In the genomic region with DNA sequence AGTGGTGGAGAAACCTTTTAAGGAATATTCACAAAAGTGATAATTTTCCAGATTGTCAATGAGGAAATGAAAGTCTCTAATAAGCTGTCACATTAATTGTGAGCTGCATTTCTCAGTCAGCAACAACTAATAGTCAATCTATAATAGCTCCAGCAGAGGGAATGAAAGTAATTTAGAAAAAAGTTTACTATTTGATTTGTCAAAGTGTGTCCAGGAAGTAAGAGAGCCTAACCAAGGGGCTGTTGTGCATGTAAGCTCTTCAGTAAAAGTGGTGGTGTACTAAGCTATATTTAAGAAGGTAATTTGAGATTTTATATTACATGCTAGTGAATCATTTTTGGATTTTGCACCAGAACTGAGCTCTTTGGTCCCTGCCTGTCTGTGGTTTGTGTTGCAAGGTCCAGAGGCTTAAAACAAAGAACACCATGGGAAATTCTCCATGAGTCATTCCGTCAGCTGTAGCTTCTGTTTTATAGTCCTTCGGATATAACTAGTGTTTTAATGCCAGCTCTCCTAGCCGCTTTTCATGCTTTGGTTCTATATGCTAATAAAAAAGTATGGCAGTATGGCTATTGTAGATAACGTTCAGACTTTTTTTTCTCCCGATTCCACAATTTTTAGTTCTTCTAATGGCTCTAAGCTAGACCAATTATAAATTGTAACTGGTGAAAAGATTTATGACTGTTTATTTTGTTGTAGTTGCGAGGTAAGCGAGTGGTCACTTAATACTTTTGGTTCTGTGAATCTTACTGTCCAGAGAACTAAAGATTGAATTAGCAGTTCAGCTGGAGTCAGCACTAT, we compare ENCODE assay signal across 9 cellular contexts.
DNase-seq lines count a peak whose midpoint lies in the region; ATAC-seq, FAIRE-seq and TF ChIP-seq lines count a peak whose summit lies in the region.
"Had no signal": no experiment of that assay in that cellular context is flagged by ENCODE, and none has a peak within 500 bp of the region (broad histone marks: within the 10 kb centered on the region; RNA-seq: fewer than 3 reads in every experiment).

No MANE protein-coding gene starts in this region.

- peak overlapping the region; percentile 36 for H3K4me3 ChIP-seq in A549
- no peak overlapping the region for H3K4me3 ChIP-seq in HUES48 (ENCODE audit: low read depth, low read length)
- H3K4me3 ChIP-seq in astrocyte of the cerebellum (ENCODE audit: low read depth, low read length): peak overlapping the region; percentile 28

- WGBS in A549 (ENCODE audit: missing lambda C conversion rate): under 1% methylated on average over 7 of the region's 7 CpGs

- H3K9ac ChIP-seq in HUES48 (ENCODE audit: low read depth, low read length): no peak overlapping the region

- peaks cover 27% of the 10 kb centered on the region for H3K27me3 Mint-ChIP-seq in activated CD8-positive, alpha-beta T cell treated with anti-CD3 and anti-CD28 coated beads, Interleukin-2, amount 10 ng/mL, durations not matched to agents 7 days and 5 days (ENCODE audit: low read depth)

- in situ Hi-C loops in astrocyte of the cerebellum (cut with HindIII; ENCODE audit: low sequenced_read_pairs): no loop called here

- ATAC-seq in A549: peak; percentile 94
- ATAC-seq in left colon: peak; percentile 99
- no peak for ATAC-seq in GM21576 (IDR thresholded peaks at IDR 0.05; ENCODE audit: unreplicated experiment)
- ATAC-seq in activated CD8-positive, alpha-beta T cell treated with anti-CD3 and anti-CD28 coated beads, Interleukin-2, amount 10 ng/mL, durations not matched to agents 7 days and 5 days: no peak

- TF ChIP-seq RAD21 in A549 (conservative IDR thresholded peaks at IDR 0.05 in 1 of 2, IDR thresholded peaks at IDR 0.05 in 1 of 2): no peak

- no peaks in the 10 kb centered on the region for H3K4me1 Mint-ChIP-seq in activated CD8-positive, alpha-beta T cell treated with anti-CD3 and anti-CD28 coated beads, Interleukin-2, amount 10 ng/mL, durations not matched to agents 7 days and 5 days (ENCODE audit: low read depth)

- no peaks in the 10 kb centered on the region for H3K9me3 Mint-ChIP-seq in activated CD8-positive, alpha-beta T cell treated with anti-CD3 and anti-CD28 coated beads, Interleukin-2, amount 10 ng/mL, durations not matched to agents 7 days and 5 days (ENCODE audit: insufficient read depth)

- H3K36me3 Mint-ChIP-seq in activated CD8-positive, alpha-beta T cell treated with anti-CD3 and anti-CD28 coated beads, Interleukin-2, amount 10 ng/mL, durations not matched to agents 7 days and 5 days (ENCODE audit: low read depth): no peaks in the 10 kb centered on the region

- peak overlapping the region; percentile 82 for H3K4me2 ChIP-seq in A549

- FAIRE-seq in A549 (lab: Jason Lieb, UNC): no peak

- no peaks in the 10 kb centered on the region for H3K36me3 ChIP-seq in HUES48 (ENCODE audit: control insufficient read depth, insufficient read depth, low read length)

- H3K27ac ChIP-seq in A549: peak overlapping the region; percentile 61 to 68
- peak overlapping the region; percentile 3 for H3K27ac ChIP-seq in HUES48 (ENCODE audit: low read depth, low read length)
- H3K27ac ChIP-seq in caudate nucleus (ENCODE audit: low read depth, low read length): no peak overlapping the region

- peaks cover 54% of the 10 kb centered on the region for H3K4me1 ChIP-seq in A549
- H3K4me1 ChIP-seq in HUES48 (ENCODE audit: control insufficient read depth, insufficient read depth, low read length): peaks cover 72% of the 10 kb centered on the region

- no peaks in the 10 kb centered on the region for H3K9me3 ChIP-seq in A549
- no peaks in the 10 kb centered on the region for H3K9me3 ChIP-seq in HUES48 (ENCODE audit: control insufficient read depth, insufficient read depth, low read length)

- no peak for TF ChIP-seq POLR2A in A549 (IDR thresholded peaks at IDR 0.05; ENCODE audit: low read length)

- no peaks in the 10 kb centered on the region for H3K27me3 ChIP-seq in HUES48 (ENCODE audit: control insufficient read depth, insufficient read depth, low read length)

- TF ChIP-seq CTCF in A549 (IDR thresholded peaks at IDR 0.05) (no peak), astrocyte of the cerebellum (IDR thresholded peaks at IDR 0.05; ENCODE audit: low read depth, low read length, missing control alignments) (no peak)

- no peak overlapping the region for H3K4me3 Mint-ChIP-seq in activated CD8-positive, alpha-beta T cell treated with anti-CD3 and anti-CD28 coated beads, Interleukin-2, amount 10 ng/mL, durations not matched to agents 7 days and 5 days

- CTCF ChIA-PET in A549 (lab: Yijun Ruan, JAX): interaction anchor here (1.4 to 2.2 kb wide), 2 partner anchors 48 to 65 kb away, joined by 3 to 8 read pairs; a partner anchor contains a TSS
- CTCF ChIA-PET in activated CD8-positive, alpha-beta T cell treated with anti-CD3 and anti-CD28 coated beads, Interleukin-2, amount 10 ng/mL, durations not matched to agents 7 days and 5 days (lab: Charles Lee): interaction anchor here (1.9 kb wide), 1 partner anchor 10 kb away, joined by 5 read pairs; no protein-coding TSS in a partner anchor

- no peak for TF ChIP-seq EP300 in A549 (IDR thresholded peaks at IDR 0.05)

- H3K27ac Mint-ChIP-seq in activated CD8-positive, alpha-beta T cell treated with anti-CD3 and anti-CD28 coated beads, Interleukin-2, amount 10 ng/mL, durations not matched to agents 7 days and 5 days: no peak overlapping the region

- intact Hi-C loops in left colon (cut with DNase I, micrococcal nuclease): no loop called here

- DNase-seq in A549 (ENCODE audit: low read depth in 1 of 2, low spot score in 1 of 2): peak; percentile 19 to 66
- peak; percentile 97 for DNase-seq in astrocyte of the cerebellum (ENCODE audit: low read depth)
- DNase-seq in left colon: peak in 1 of 2 donors; percentile 32
- no peak for DNase-seq in caudate nucleus (lab: John Stamatoyannopoulos, UW)
- no peak for DNase-seq in stimulated activated CD4-positive, alpha-beta T cell treated with anti-CD3 and anti-CD28 coated beads, Interleukin-12 subunit alpha, Interleukin-12 subunit beta, amount 100 ng/mL, for 4 hours
- no peak for DNase-seq in activated CD8-positive, alpha-beta T cell treated with anti-CD3 and anti-CD28 coated beads, Interleukin-2, amount 10 ng/mL, durations not matched to agents 7 days and 5 days
- DNase-seq: DND-41 had no signal

- POLR2A ChIA-PET in A549 (lab: Yijun Ruan, JAX): interaction anchor here (0.6 to 2.0 kb wide), 4 partner anchors 10 to 65 kb away, joined by 4 to 16 read pairs (median 8); a partner anchor contains a TSS
- POLR2A ChIA-PET in activated CD8-positive, alpha-beta T cell treated with anti-CD3 and anti-CD28 coated beads, Interleukin-2, amount 10 ng/mL, durations not matched to agents 7 days and 5 days (lab: Charles Lee): no interaction called here

TF ChIP-seq in A549, 52 proteins besides CTCF, POLR2A, EP300 and RAD21 (continues in another document):
- TF ChIP-seq CHD4 (IDR thresholded peaks at IDR 0.05; ENCODE audit: borderline replicate concordance) (no peak), ZSCAN20 (CRISPR knock-in tag; IDR thresholded peaks at IDR 0.05) (no peak), JUN (IDR thresholded peaks at IDR 0.05) (no peak), HEYL (CRISPR knock-in tag; IDR thresholded peaks at IDR 0.05) (no peak), HOXB13 (CRISPR knock-in tag; IDR thresholded peaks at IDR 0.05; ENCODE audit: low read depth) (no peak), HDAC2 (IDR thresholded peaks at IDR 0.05) (no peak), RFX5 (IDR thresholded peaks at IDR 0.05) (no peak), MAZ (IDR thresholded peaks at IDR 0.05; ENCODE audit: borderline replicate concordance, low read depth, low read length) (no peak), CEBPB (IDR thresholded peaks at IDR 0.05) (peak; percentile 53 to 79), TP53 (CRISPR knock-in tag; IDR thresholded peaks at IDR 0.05) (no peak), JUNB (IDR thresholded peaks at IDR 0.05) (peak; percentile 75), CBX8 (IDR thresholded peaks at IDR 0.05) (no peak), NR3C1 (IDR thresholded peaks at IDR 0.05) (no peak), MYC (IDR thresholded peaks at IDR 0.05; ENCODE audit: borderline replicate concordance, low read length) (no peak), CBX2 (IDR thresholded peaks at IDR 0.05; ENCODE audit: borderline replicate concordance, low read depth) (no peak), FOXS1 (CRISPR knock-in tag; IDR thresholded peaks at IDR 0.05) (no peak), NPAS2 (CRISPR knock-in tag; IDR thresholded peaks at IDR 0.05; ENCODE audit: borderline replicate concordance) (no peak)
- TF ChIP-seq, protein P1, sequence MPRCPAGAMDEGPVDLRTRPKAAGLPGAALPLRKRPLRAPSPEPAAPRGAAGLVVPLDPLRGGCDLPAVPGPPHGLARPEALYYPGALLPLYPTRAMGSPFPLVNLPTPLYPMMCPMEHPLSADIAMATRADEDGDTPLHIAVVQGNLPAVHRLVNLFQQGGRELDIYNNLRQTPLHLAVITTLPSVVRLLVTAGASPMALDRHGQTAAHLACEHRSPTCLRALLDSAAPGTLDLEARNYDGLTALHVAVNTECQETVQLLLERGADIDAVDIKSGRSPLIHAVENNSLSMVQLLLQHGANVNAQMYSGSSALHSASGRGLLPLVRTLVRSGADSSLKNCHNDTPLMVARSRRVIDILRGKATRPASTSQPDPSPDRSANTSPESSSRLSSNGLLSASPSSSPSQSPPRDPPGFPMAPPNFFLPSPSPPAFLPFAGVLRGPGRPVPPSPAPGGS (IDR thresholded peaks at IDR 0.05): no peak
- TF ChIP-seq, protein P2, sequence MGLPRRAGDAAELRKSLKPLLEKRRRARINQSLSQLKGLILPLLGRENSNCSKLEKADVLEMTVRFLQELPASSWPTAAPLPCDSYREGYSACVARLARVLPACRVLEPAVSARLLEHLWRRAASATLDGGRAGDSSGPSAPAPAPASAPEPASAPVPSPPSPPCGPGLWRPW (IDR thresholded peaks at IDR 0.05): no peak
- TF ChIP-seq, protein P3, sequence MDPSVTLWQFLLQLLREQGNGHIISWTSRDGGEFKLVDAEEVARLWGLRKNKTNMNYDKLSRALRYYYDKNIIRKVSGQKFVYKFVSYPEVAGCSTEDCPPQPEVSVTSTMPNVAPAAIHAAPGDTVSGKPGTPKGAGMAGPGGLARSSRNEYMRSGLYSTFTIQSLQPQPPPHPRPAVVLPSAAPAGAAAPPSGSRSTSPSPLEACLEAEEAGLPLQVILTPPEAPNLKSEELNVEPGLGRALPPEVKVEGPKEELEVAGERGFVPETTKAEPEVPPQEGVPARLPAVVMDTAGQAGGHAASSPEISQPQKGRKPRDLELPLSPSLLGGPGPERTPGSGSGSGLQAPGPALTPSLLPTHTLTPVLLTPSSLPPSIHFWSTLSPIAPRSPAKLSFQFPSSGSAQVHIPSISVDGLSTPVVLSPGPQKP (IDR thresholded peaks at IDR 0.05; ENCODE audit: low read depth, low read length): no peak

Comparison
In these comparisons a context has a peak if more than half of its experiments do, and no peak if none do; other contexts are left out.
1. ATAC-seq: peak in A549 (2 of 2) and left colon (single experiment); none in GM21576 (single experiment) and activated CD8-positive, alpha-beta T cell treated with anti-CD3 and anti-CD28 coated beads, Interleukin-2, amount 10 ng/mL, durations not matched to agents 7 days and 5 days (single experiment).
2. DNase-seq: peak in A549 (2 of 2) and astrocyte of the cerebellum (single experiment); none in caudate nucleus (0 of 61), stimulated activated CD4-positive, alpha-beta T cell treated with anti-CD3 and anti-CD28 coated beads, Interleukin-12 subunit alpha, Interleukin-12 subunit beta, amount 100 ng/mL, for 4 hours (single experiment) and activated CD8-positive, alpha-beta T cell treated with anti-CD3 and anti-CD28 coated beads, Interleukin-2, amount 10 ng/mL, durations not matched to agents 7 days and 5 days (single experiment).